Comparison of ENCODE assay signal across 19 cellular contexts in the genomic region with DNA sequence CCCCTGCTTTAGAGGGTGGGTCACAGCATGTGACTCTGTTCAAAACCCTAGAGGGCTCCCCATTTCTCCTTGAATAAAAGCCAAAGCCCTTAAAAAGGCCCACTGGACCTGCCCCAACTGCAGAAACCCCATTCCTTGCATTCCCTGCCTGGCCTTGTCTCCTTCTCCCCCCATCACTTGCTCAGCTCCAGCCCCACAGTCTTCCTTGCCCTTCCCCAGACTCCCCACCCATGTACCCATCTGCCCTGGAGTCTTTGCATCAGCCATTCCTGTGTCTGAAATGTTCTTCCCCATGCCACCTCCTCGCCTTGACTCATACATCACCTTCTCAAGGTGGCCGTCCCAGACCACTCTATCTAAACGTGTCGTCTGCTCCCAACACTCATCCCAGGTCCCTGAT.
"Had no signal": no experiment of that assay in that cellular context is flagged by ENCODE, and none has a peak within 500 bp of the region (broad histone marks: within the 10 kb centered on the region; RNA-seq: fewer than 3 reads in every experiment).

No MANE protein-coding gene starts in this region.

- DNase-seq: effector memory CD4-positive, alpha-beta T cell; gastrocnemius medialis; heart right ventricle; left cardiac atrium; left ventricle myocardium inferior; lower lobe of right lung; midbrain; occipital lobe; stimulated activated CD4-positive, alpha-beta T cell treated with anti-CD3 and anti-CD28 coated beads, Interleukin-12 subunit alpha, Interleukin-12 subunit beta, amount 100 ng/mL, for 4 hours; stimulated activated naive CD4-positive, alpha-beta T cell; uterus had no signal

- ATAC-seq: gastrocnemius medialis, heart right ventricle, left cardiac atrium, lower lobe of right lung had no signal

- H2AFZ ChIP-seq: parathyroid adenoma had no signal

- H3K36me3 ChIP-seq: esophagus muscularis mucosa, gastrocnemius medialis, heart right ventricle, left ventricle myocardium inferior, lower lobe of right lung, prostate gland, right lobe of liver, uterus had no signal

- H3K9me3 ChIP-seq: gastrocnemius medialis, lower lobe of right lung, prostate gland, right lobe of liver, uterus had no signal

- H3K27me3 ChIP-seq: gastrocnemius medialis, right lobe of liver, uterus had no signal

- H3K27ac ChIP-seq: epithelial cell of prostate, esophagus muscularis mucosa, gastrocnemius medialis, heart right ventricle, left ventricle myocardium inferior, lower lobe of right lung, parathyroid adenoma, prostate gland, right lobe of liver, skin epidermis, uterus had no signal

- H3K4me3 ChIP-seq: esophagus muscularis mucosa, gastrocnemius medialis, heart right ventricle, left ventricle myocardium inferior, lower lobe of right lung, prostate gland, right lobe of liver, skin epidermis, uterus had no signal

- FAIRE-seq: endometrium, keratinocyte had no signal

- H3K79me2 ChIP-seq: parathyroid adenoma had no signal

- H3K4me1 ChIP-seq: esophagus muscularis mucosa, gastrocnemius medialis, heart right ventricle, left ventricle myocardium inferior, lower lobe of right lung, parathyroid adenoma, prostate gland, right lobe of liver, uterus had no signal
